Comparison of ENCODE assay signal across 10 cellular contexts in genomic region chr1:9891207-9891606, GRCh38. TPM values are rescaled to one million over a fixed set of nuclear protein-coding genes. Genes with fewer than 3 reads are reported as not detected.
A peak's percentile ranks its signal among the peaks of the same experiment; 100 is the strongest.
DNase-seq lines count a peak whose midpoint lies in the region; TF ChIP-seq lines count a peak whose summit lies in the region.
"Had no signal": no experiment of that assay in that cellular context is flagged by ENCODE, and none has a peak within 500 bp of the region (broad histone marks: within the 10 kb centered on the region; RNA-seq: fewer than 3 reads in every experiment).

No MANE protein-coding gene starts in this region.

- WGBS in mesodermal cell (ENCODE audit: insufficient coverage in 2 of 2), 2 experiments, result 82 to 96% methylated on average over 2 of the region's 5 CpGs

- no peak for TF ChIP-seq POLR2A in breast epithelium (IDR thresholded peaks at IDR 0.05)

- H3K36me3 ChIP-seq in breast epithelium (no peaks in the 10 kb centered on the region), mesodermal cell (ENCODE audit: control insufficient read depth, insufficient read depth, low read length) (peaks cover 9% of the 10 kb centered on the region)

- H3K9me3 ChIP-seq in breast epithelium (no peaks in the 10 kb centered on the region), mesodermal cell (ENCODE audit: control insufficient read depth, low read length) (no peaks in the 10 kb centered on the region)

- TF ChIP-seq CTCF in breast epithelium (IDR thresholded peaks at IDR 0.05), result no peak

- H3K4me3 ChIP-seq in breast epithelium (no peak overlapping the region), mesodermal cell (ENCODE audit: extremely low read depth, insufficient read depth, low read length, poor library complexity, severe bottlenecking) (no peak overlapping the region)

- peak; percentile 12 for DNase-seq in AG20443 (ENCODE audit: low spot score)
- peak; percentile 22 for DNase-seq in NCI-H1105 (lab: John Stamatoyannopoulos, UW)
- DNase-seq in breast epithelium (ENCODE audit: low spot score in 2 of 2), result peak in 1 of 2 donors; percentile 55
- no peak for DNase-seq in foreskin melanocyte
- DNase-seq in pons (ENCODE audit: low spot score), result no peak
- DNase-seq in NCI-H524 treated with DMSO at 0.1 percent for 48 hours (lab: John Stamatoyannopoulos, UW), result no peak
- DNase-seq in central memory CD4-positive, alpha-beta T cell, result no peak
- DNase-seq: NCI-H2171; stimulated activated naive CD8-positive, alpha-beta T cell treated with anti-CD3 and anti-CD28 coated beads, Interleukin-15, Interleukin-2, amounts not matched to agents 100 U/mL and 50 U/mL, for 24 hours had no signal

- H3K27ac ChIP-seq in breast epithelium, result peak overlapping the region; percentile 67 to 68
- peak overlapping the region; percentile 85 for H3K27ac ChIP-seq in mesodermal cell (ENCODE audit: low read depth, low read length, severe bottlenecking)

- H3K27me3 ChIP-seq in breast epithelium, result no peaks in the 10 kb centered on the region

- H3K4me1 ChIP-seq in breast epithelium (peaks cover 6 to 17% of the 10 kb centered on the region in 2 donors), mesodermal cell (ENCODE audit: control insufficient read depth, insufficient read depth, low read length, poor library complexity, severe bottlenecking) (peaks cover 58% of the 10 kb centered on the region)

- intact Hi-C loops in breast epithelium (cut with DNase I; ENCODE audit: low total_unique reads), result loop anchor here (2.0 kb wide), 1 partner anchor 66 kb away; no protein-coding TSS in a partner anchor

RNA-seq across cellular contexts. Expression of gene CTNNBIP1, which starts 18.9 kb away (rescaled TPM):
- 10 to 100 TPM; 25.9 to 37.9 (median 29.5) TPM for total RNA-seq in breast epithelium
- polyA plus RNA-seq in mesodermal cell (2013, experiment 1 of 2), result 57.3 TPM
- polyA plus RNA-seq in mesodermal cell (2013, experiment 2 of 2), result 47.8 TPM

RNA-seq across cellular contexts. Expression of gene LZIC, which starts 52.0 kb away (rescaled TPM):
- total RNA-seq in breast epithelium, result 10 to 100 TPM; 22.3 to 29.3 (median 23.7) TPM
- 27.9 TPM for polyA plus RNA-seq in mesodermal cell (2013, experiment 1 of 2)
- polyA plus RNA-seq in mesodermal cell (2013, experiment 2 of 2), result 32.6 TPM

RNA-seq across cellular contexts. Expression of gene NMNAT1, which starts 52.1 kb away (rescaled TPM):
- total RNA-seq in breast epithelium, result 1 to 10 TPM; 6.6 to 8.3 (median 6.9) TPM
- 9.1 TPM for polyA plus RNA-seq in mesodermal cell (2013, experiment 1 of 2)
- polyA plus RNA-seq in mesodermal cell (2013, experiment 2 of 2), result 10.2 TPM

Comparison
In these comparisons a context has a peak if more than half of its experiments do, and no peak if none do; other contexts are left out.
1. DNase-seq: peak in AG20443 (single experiment) and NCI-H1105 (single experiment); none in foreskin melanocyte (single experiment), pons (single experiment), NCI-H524 treated with DMSO at 0.1 percent for 48 hours (single experiment) and central memory CD4-positive, alpha-beta T cell (single experiment).